In the genomic region with DNA sequence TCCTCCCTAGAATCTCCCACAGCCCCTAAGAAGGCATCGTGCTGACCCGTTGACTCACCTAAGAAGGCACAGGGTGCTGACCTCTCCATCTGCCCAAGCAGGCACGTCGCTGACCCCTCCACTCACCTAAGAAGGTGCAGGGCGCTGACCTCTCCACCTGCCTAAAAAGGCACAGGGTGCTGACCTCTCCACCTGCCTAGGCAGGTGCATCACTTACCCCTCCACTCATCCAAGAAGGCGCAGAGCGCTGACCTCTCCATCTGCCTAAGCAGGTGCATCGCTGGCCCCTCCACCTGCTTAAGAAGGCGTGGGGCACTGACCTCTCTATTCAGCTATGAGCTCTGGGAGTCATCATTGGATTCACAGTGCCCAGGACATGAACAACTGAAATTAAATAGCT, we compare ENCODE assay signal across 23 cellular contexts. TPM values are rescaled to one million over a fixed set of nuclear protein-coding genes. Genes with fewer than 3 reads are reported as not detected.
DNase-seq lines count a peak whose midpoint lies in the region; ATAC-seq and TF ChIP-seq lines count a peak whose summit lies in the region.
"Had no signal": no experiment of that assay in that cellular context is flagged by ENCODE, and none has a peak within 500 bp of the region (broad histone marks: within the 10 kb centered on the region; RNA-seq: fewer than 3 reads in every experiment).

No MANE protein-coding gene starts in this region.

- no peak overlapping the region for H2AFZ ChIP-seq in Karpas-422 (ENCODE audit: low read length)
- H2AFZ ChIP-seq: GM23248 had no signal

- DNase-seq in Right ventricle myocardium inferior (ENCODE audit: missing footprints) (peak; percentile 22), left ventricle myocardium superior (no peak), chondrocyte (ENCODE audit: low spot score) (peak; percentile 68), mesenteric fat pad (ENCODE audit: low spot score) (peak; percentile 47), type B pancreatic cell (ENCODE audit: extremely low spot score, unreplicated experiment) (peak; percentile 45), Karpas-422 (no peak)
- DNase-seq in stimulated activated CD4-positive, alpha-beta T cell treated with anti-CD3 and anti-CD28 coated beads, Interleukin-4, amount 100 ng/mL, for 1 hour, result no peak
- DNase-seq: Calu3; CD8-positive, alpha-beta memory T cell; DMS153; GM23248; KBM-7; NCI-H1092; NCI-H146; NCI-H2029; NCI-H2227 treated with DMSO at 0.1 percent for 48 hours; NCI-H510A treated with DMSO at 0.1 percent for 48 hours; SHP77 had no signal

- intact Hi-C loops in Right ventricle myocardium inferior (cut with DNase I), result no loop called here
- intact Hi-C loops in left ventricle myocardium superior (cut with micrococcal nuclease), result no loop called here

- no peaks in the 10 kb centered on the region for H3K9me3 Mint-ChIP-seq in chondrocyte (ENCODE audit: low read depth)
- H3K9me3 Mint-ChIP-seq in type B pancreatic cell, result no peaks in the 10 kb centered on the region
- H3K9me3 Mint-ChIP-seq: CD8-positive, alpha-beta memory T cell had no signal

- H3K27ac ChIP-seq in Karpas-422 (ENCODE audit: low read length), result no peak overlapping the region
- H3K27ac ChIP-seq: C4-2B, GM23248, SK-N-MC had no signal

- H3K4me3 ChIP-seq in Karpas-422 (ENCODE audit: low read length), result no peak overlapping the region
- H3K4me3 ChIP-seq: GM23248, HAP-1, SK-N-MC had no signal

- no peak overlapping the region for H3K4me3 Mint-ChIP-seq in chondrocyte (ENCODE audit: unreplicated experiment)
- no peak overlapping the region for H3K4me3 Mint-ChIP-seq in type B pancreatic cell
- H3K4me3 Mint-ChIP-seq: CD8-positive, alpha-beta memory T cell had no signal

- H3K4me1 Mint-ChIP-seq in chondrocyte (ENCODE audit: low read depth) (peaks cover 11% of the 10 kb centered on the region), type B pancreatic cell (ENCODE audit: unreplicated experiment) (peaks cover 11% of the 10 kb centered on the region)
- H3K4me1 Mint-ChIP-seq: CD8-positive, alpha-beta memory T cell had no signal

- H3K27ac Mint-ChIP-seq in chondrocyte (ENCODE audit: unreplicated experiment) (no peak overlapping the region), type B pancreatic cell (no peak overlapping the region)
- H3K27ac Mint-ChIP-seq: CD8-positive, alpha-beta memory T cell had no signal

- H3K4me1 ChIP-seq in Karpas-422 (ENCODE audit: low read length), result no peaks in the 10 kb centered on the region
- H3K4me1 ChIP-seq: HAP-1 had no signal

- no peaks in the 10 kb centered on the region for H3K36me3 ChIP-seq in Karpas-422 (ENCODE audit: insufficient read depth, low read length)
- H3K36me3 ChIP-seq: HAP-1 had no signal

- no peaks in the 10 kb centered on the region for H3K79me2 ChIP-seq in Karpas-422 (ENCODE audit: low read length)

- H3K9me2 ChIP-seq in Karpas-422 (replicated peaks; ENCODE audit: insufficient read depth, low read length), result no peaks in the 10 kb centered on the region

- H3K27me3 Mint-ChIP-seq in chondrocyte (ENCODE audit: low read depth) (peaks cover 41% of the 10 kb centered on the region), type B pancreatic cell (peaks cover 54% of the 10 kb centered on the region)

- no peak overlapping the region for H3K9ac ChIP-seq in Karpas-422 (ENCODE audit: low read length)
- H3K9ac ChIP-seq: GM23248 had no signal

- H3K27me3 ChIP-seq in Karpas-422 (ENCODE audit: low read length), result no peaks in the 10 kb centered on the region

- H3K4me2 ChIP-seq in Karpas-422 (ENCODE audit: low read depth, low read length, poor library complexity, severe bottlenecking), result no peak overlapping the region

- H4K20me1 ChIP-seq in Karpas-422 (ENCODE audit: insufficient read depth, low read depth, low read length), result no peaks in the 10 kb centered on the region

- H3K9me3 ChIP-seq in Karpas-422 (ENCODE audit: low read length), result no peaks in the 10 kb centered on the region

- TF ChIP-seq CTCF in chondrocyte (IDR thresholded peaks at IDR 0.05) (no peak), type B pancreatic cell (conservative IDR thresholded peaks at IDR 0.05) (no peak)

- H3K36me3 Mint-ChIP-seq in chondrocyte (ENCODE audit: low read depth), result no peaks in the 10 kb centered on the region
- H3K36me3 Mint-ChIP-seq in type B pancreatic cell, result no peaks in the 10 kb centered on the region
- H3K36me3 Mint-ChIP-seq: CD8-positive, alpha-beta memory T cell had no signal

- no peak for ATAC-seq in Right ventricle myocardium inferior
- ATAC-seq in left ventricle myocardium superior, result no peak

RNA-seq across cellular contexts. Expression of gene FCN1, which starts 54.4 kb away (rescaled TPM):
- total RNA-seq in Right ventricle myocardium inferior (5.7 TPM), left ventricle myocardium superior (5.7 TPM), chondrocyte (not detected in 3 replicates), mesenteric fat pad (27.9 TPM), type B pancreatic cell (ENCODE audit: low replicate concordance) (not detected in 2 replicates)
- total RNA-seq in Karpas-422 (2014; rRNA removed; shearing (Covaris generic); ENCODE audit: low replicate concordance), result not detected in 2 replicates
- total RNA-seq: Calu3, G401, GM23248, HT1080 had no signal

Comparison
In these comparisons a context has a peak if more than half of its experiments do, and no peak if none do; other contexts are left out.
1. DNase-seq: peak in Right ventricle myocardium inferior (single experiment), chondrocyte (single experiment), mesenteric fat pad (single experiment) and type B pancreatic cell (single experiment); none in left ventricle myocardium superior (single experiment), Karpas-422 (single experiment) and stimulated activated CD4-positive, alpha-beta T cell treated with anti-CD3 and anti-CD28 coated beads, Interleukin-4, amount 100 ng/mL, for 1 hour (single experiment).